Comparison of ENCODE assay signal across 11 cellular contexts in genomic region chr9:2229109-2229733, GRCh38.
DNase-seq lines count a peak whose midpoint lies in the region; ATAC-seq and TF ChIP-seq lines count a peak whose summit lies in the region.
"Had no signal": no experiment of that assay in that cellular context is flagged by ENCODE, and none has a peak within 500 bp of the region (broad histone marks: within the 10 kb centered on the region; RNA-seq: fewer than 3 reads in every experiment).

No MANE protein-coding gene starts in this region.

- TF ChIP-seq EP300 in sigmoid colon (IDR thresholded peaks at IDR 0.05): no peak

- intact Hi-C loops in esophagus squamous epithelium (cut with DNase I) (no loop called here), sigmoid colon (cut with DNase I) (no loop called here)

- H3K9me2 ChIP-seq in DOHH2 (replicated peaks; ENCODE audit: control insufficient read depth, low read length): no peaks in the 10 kb centered on the region

- TF ChIP-seq CTCF in DOHH2 (IDR thresholded peaks at IDR 0.05; ENCODE audit: low read depth, low read length, poor library complexity, severe bottlenecking) (no peak), esophagus squamous epithelium (IDR thresholded peaks at IDR 0.05) (no peak), omental fat pad (IDR thresholded peaks at IDR 0.05) (no peak), sigmoid colon (IDR thresholded peaks at IDR 0.05) (no peak)

- H3F3A ChIP-seq in DOHH2 (ENCODE audit: control insufficient read depth, insufficient read depth): peaks cover 2% of the 10 kb centered on the region; the same call in 1 of the 2 replicates

- 45 to 51% methylated on average over 3 of the region's 3 CpGs for WGBS in esophagus squamous epithelium, 2 donors
- 61 to 84% methylated on average over 3 of the region's 3 CpGs for WGBS in sigmoid colon, 2 donors

- peak overlapping the region; percentile 65 for H3K4me2 ChIP-seq in DOHH2 (ENCODE audit: low read length)

- H3K27ac ChIP-seq in DOHH2 (ENCODE audit: low read depth, low read length) (peak overlapping the region; percentile 41), esophagus squamous epithelium (peak overlapping the region; percentile 52 to 76 (median 58)), sigmoid colon (no peak overlapping the region)
- H3K27ac ChIP-seq: C4-2B had no signal

- H3K36me3 ChIP-seq in DOHH2 (ENCODE audit: control insufficient read depth, low read length) (no peaks in the 10 kb centered on the region), esophagus squamous epithelium (no peaks in the 10 kb centered on the region), sigmoid colon (no peaks in the 10 kb centered on the region)

- ATAC-seq in GM21529 (IDR thresholded peaks at IDR 0.05; ENCODE audit: unreplicated experiment): peak; percentile 78
- peak; percentile 85 for ATAC-seq in HG03575 (IDR thresholded peaks at IDR 0.05; ENCODE audit: extremely low read depth, insufficient number of reproducible peaks, low FRiP score, unreplicated experiment)
- no peak for ATAC-seq in omental fat pad (ENCODE audit: low FRiP score)

- DNase-seq in esophagus squamous epithelium (lab: John Stamatoyannopoulos, UW) (no peak), omental fat pad (ENCODE audit: low spot score) (no peak), activated gamma-delta T cell (lab: John Stamatoyannopoulos, UW) (no peak), A172 (ENCODE audit: low spot score) (no peak), sigmoid colon (no peak)
- DNase-seq: NCI-H2227 treated with DMSO at 0.1 percent for 48 hours; stimulated activated CD4-positive, alpha-beta T cell treated with anti-CD3 and anti-CD28 coated beads, Interleukin-1b, Interleukin-23, amount 100 ng/mL, for 48 hours had no signal

- H3K27me3 ChIP-seq in DOHH2 (ENCODE audit: control insufficient read depth, low read length) (no peaks in the 10 kb centered on the region), esophagus squamous epithelium (no peaks in the 10 kb centered on the region), sigmoid colon (no peaks in the 10 kb centered on the region)

- TF ChIP-seq POLR2A in esophagus squamous epithelium (IDR thresholded peaks at IDR 0.05): no peak
- no peak for TF ChIP-seq POLR2A in sigmoid colon (IDR thresholded peaks at IDR 0.05)

- no peaks in the 10 kb centered on the region for H3K9me3 ChIP-seq in DOHH2 (ENCODE audit: control insufficient read depth, insufficient read depth, low read length)
- H3K9me3 ChIP-seq in esophagus squamous epithelium: no peaks in the 10 kb centered on the region
- H3K9me3 ChIP-seq in sigmoid colon: no peaks in the 10 kb centered on the region

- H3K4me1 ChIP-seq in DOHH2 (ENCODE audit: control insufficient read depth, low read length): peaks cover 32% of the 10 kb centered on the region
- peaks cover 9 to 63% (median 12%) of the 10 kb centered on the region in 3 donors for H3K4me1 ChIP-seq in esophagus squamous epithelium
- peaks cover 0 to 31% (median 7%) of the 10 kb centered on the region in 4 donors for H3K4me1 ChIP-seq in sigmoid colon

- no peaks in the 10 kb centered on the region for H4K20me1 ChIP-seq in DOHH2 (ENCODE audit: control insufficient read depth, insufficient read depth, low read depth, low read length)

- peak overlapping the region; percentile 39 for H3K4me3 ChIP-seq in DOHH2 (ENCODE audit: low read length)
- H3K4me3 ChIP-seq in esophagus squamous epithelium: no peak overlapping the region
- H3K4me3 ChIP-seq in sigmoid colon: no peak overlapping the region

- no peaks in the 10 kb centered on the region for H3K79me2 ChIP-seq in DOHH2 (ENCODE audit: control insufficient read depth, low read length)

Comparison
In these comparisons a context has a peak if more than half of its experiments do, and no peak if none do; other contexts are left out.
1. H3K27ac ChIP-seq: peak in DOHH2 (single experiment) and esophagus squamous epithelium (4 of 4); none in sigmoid colon (0 of 4).